ENCODE assay signal across 1 cellular context in the genomic region with DNA sequence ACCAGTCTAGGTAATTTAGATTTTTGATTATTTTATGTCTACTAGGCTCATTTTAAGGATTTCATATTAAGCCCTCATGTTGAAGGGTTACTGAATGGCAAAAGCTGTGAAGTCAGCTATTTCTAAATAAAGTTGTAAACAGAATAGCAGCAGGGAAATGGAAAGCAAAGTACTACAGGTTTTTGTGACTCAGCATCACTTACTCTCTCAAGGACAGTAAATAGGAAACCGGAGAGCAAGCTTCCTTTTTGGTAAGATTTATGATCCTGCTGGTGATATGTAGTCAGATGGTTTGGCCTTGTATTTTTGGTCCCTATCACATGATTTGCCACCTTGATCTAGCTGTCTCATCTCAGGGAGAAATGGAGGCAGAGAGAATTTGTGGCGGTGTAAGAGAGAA.
TF ChIP-seq lines count a peak whose summit lies in the region.

No MANE protein-coding gene starts in this region.

TF ChIP-seq in HepG2, 621 proteins besides CTCF, POLR2A, EP300 and RAD21 (continued from another document and continues in another):
- TF ChIP-seq TRAFD1 (CRISPR knock-in tag; IDR thresholded peaks at IDR 0.05; ENCODE audit: borderline replicate concordance) (no peak), ZNF678 (CRISPR knock-in tag; IDR thresholded peaks at IDR 0.05) (no peak), CEBPG (CRISPR knock-in tag; IDR thresholded peaks at IDR 0.05) (no peak), NFIC (IDR thresholded peaks at IDR 0.05; ENCODE audit: low read length) (no peak), GATAD2A (CRISPR knock-in tag; IDR thresholded peaks at IDR 0.05) (peak; percentile 44; the same call in 1 of the 2 replicates), ZNF605 (CRISPR knock-in tag; IDR thresholded peaks at IDR 0.05) (no peak), CHCHD3 (CRISPR knock-in tag; IDR thresholded peaks at IDR 0.05) (no peak), DDIT3 (CRISPR knock-in tag; IDR thresholded peaks at IDR 0.05) (no peak), ZNF703 (CRISPR knock-in tag; IDR thresholded peaks at IDR 0.05; ENCODE audit: borderline replicate concordance) (no peak), YEATS4 (CRISPR knock-in tag; IDR thresholded peaks at IDR 0.05; ENCODE audit: borderline replicate concordance) (no peak), TBP (CRISPR knock-in tag; IDR thresholded peaks at IDR 0.05) (no peak), ZNF572 (CRISPR knock-in tag; IDR thresholded peaks at IDR 0.05) (no peak), MTERF4 (CRISPR knock-in tag; IDR thresholded peaks at IDR 0.05) (no peak), ZBTB7B (CRISPR knock-in tag; IDR thresholded peaks at IDR 0.05) (no peak), ZBTB37 (CRISPR knock-in tag; IDR thresholded peaks at IDR 0.05) (no peak), ZNF160 (CRISPR knock-in tag; IDR thresholded peaks at IDR 0.05) (no peak), NBN (conservative IDR thresholded peaks at IDR 0.05) (no peak), ZNF549 (CRISPR knock-in tag; IDR thresholded peaks at IDR 0.05) (no peak), ZNF724P (CRISPR knock-in tag; IDR thresholded peaks at IDR 0.05; ENCODE audit: borderline replicate concordance) (no peak), KDM6A (CRISPR knock-in tag; IDR thresholded peaks at IDR 0.05; ENCODE audit: low read depth) (no peak), SMAD1 (CRISPR knock-in tag; IDR thresholded peaks at IDR 0.05; ENCODE audit: borderline replicate concordance, low read depth) (no peak), SRSF4 (IDR thresholded peaks at IDR 0.05; ENCODE audit: low read depth, low read length, poor library complexity, severe bottlenecking) (no peak), ZKSCAN1 (IDR thresholded peaks at IDR 0.05; ENCODE audit: low read length) (no peak), TEAD2 (CRISPR knock-in tag; IDR thresholded peaks at IDR 0.05) (no peak), ZNF451 (CRISPR knock-in tag; IDR thresholded peaks at IDR 0.05) (no peak), RFX1 (IDR thresholded peaks at IDR 0.05) (no peak), NR2F2 (IDR thresholded peaks at IDR 0.05; ENCODE audit: borderline replicate concordance, low read depth) (no peak), ZNF574 (CRISPR knock-in tag; IDR thresholded peaks at IDR 0.05) (no peak), TOE1 (CRISPR knock-in tag; IDR thresholded peaks at IDR 0.05) (no peak), ZBTB49 (CRISPR knock-in tag; IDR thresholded peaks at IDR 0.05; ENCODE audit: borderline replicate concordance) (no peak), ZNF367 (CRISPR knock-in tag; IDR thresholded peaks at IDR 0.05; ENCODE audit: borderline replicate concordance) (no peak), DMAP1 (CRISPR knock-in tag; IDR thresholded peaks at IDR 0.05) (no peak), ZBTB26 (CRISPR knock-in tag; IDR thresholded peaks at IDR 0.05; ENCODE audit: borderline replicate concordance) (no peak), MNT (IDR thresholded peaks at IDR 0.05) (no peak), ZNF136 (CRISPR knock-in tag; IDR thresholded peaks at IDR 0.05; ENCODE audit: low read depth) (no peak), PITX1 (CRISPR knock-in tag; IDR thresholded peaks at IDR 0.05) (no peak), ZNF431 (CRISPR knock-in tag; IDR thresholded peaks at IDR 0.05; ENCODE audit: borderline replicate concordance, low read depth) (no peak), MED1 (CRISPR knock-in tag; IDR thresholded peaks at IDR 0.05) (peak; percentile 67), ZNF441 (CRISPR knock-in tag; IDR thresholded peaks at IDR 0.05; ENCODE audit: borderline replicate concordance) (no peak), GTF2F1 (IDR thresholded peaks at IDR 0.05; ENCODE audit: low read length) (no peak), XBP1 (CRISPR knock-in tag; IDR thresholded peaks at IDR 0.05) (no peak), REPIN1 (CRISPR knock-in tag; IDR thresholded peaks at IDR 0.05; ENCODE audit: borderline replicate concordance, low read depth) (no peak), ZNF3 (CRISPR knock-in tag; IDR thresholded peaks at IDR 0.05) (no peak), ZNF589 (CRISPR knock-in tag; conservative IDR thresholded peaks at IDR 0.05) (no peak), RELA (CRISPR knock-in tag; IDR thresholded peaks at IDR 0.05) (no peak), ZNF292 (CRISPR knock-in tag; IDR thresholded peaks at IDR 0.05; ENCODE audit: borderline replicate concordance, low read depth) (no peak), MAFK (conservative IDR thresholded peaks at IDR 0.05 in 1 of 2, IDR thresholded peaks at IDR 0.05 in 1 of 2; ENCODE audit: low read length in 2 of 2) (peak; percentile 59 to 77)
- TF ChIP-seq, protein P1, sequence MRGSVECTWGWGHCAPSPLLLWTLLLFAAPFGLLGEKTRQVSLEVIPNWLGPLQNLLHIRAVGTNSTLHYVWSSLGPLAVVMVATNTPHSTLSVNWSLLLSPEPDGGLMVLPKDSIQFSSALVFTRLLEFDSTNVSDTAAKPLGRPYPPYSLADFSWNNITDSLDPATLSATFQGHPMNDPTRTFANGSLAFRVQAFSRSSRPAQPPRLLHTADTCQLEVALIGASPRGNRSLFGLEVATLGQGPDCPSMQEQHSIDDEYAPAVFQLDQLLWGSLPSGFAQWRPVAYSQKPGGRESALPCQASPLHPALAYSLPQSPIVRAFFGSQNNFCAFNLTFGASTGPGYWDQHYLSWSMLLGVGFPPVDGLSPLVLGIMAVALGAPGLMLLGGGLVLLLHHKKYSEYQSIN (CRISPR knock-in tag; IDR thresholded peaks at IDR 0.05; ENCODE audit: borderline replicate concordance): no peak
- TF ChIP-seq, protein P2, sequence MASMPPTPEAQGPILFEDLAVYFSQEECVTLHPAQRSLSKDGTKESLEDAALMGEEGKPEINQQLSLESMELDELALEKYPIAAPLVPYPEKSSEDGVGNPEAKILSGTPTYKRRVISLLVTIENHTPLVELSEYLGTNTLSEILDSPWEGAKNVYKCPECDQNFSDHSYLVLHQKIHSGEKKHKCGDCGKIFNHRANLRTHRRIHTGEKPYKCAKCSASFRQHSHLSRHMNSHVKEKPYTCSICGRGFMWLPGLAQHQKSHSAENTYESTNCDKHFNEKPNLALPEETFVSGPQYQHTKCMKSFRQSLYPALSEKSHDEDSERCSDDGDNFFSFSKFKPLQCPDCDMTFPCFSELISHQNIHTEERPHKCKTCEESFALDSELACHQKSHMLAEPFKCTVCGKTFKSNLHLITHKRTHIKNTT (CRISPR knock-in tag; IDR thresholded peaks at IDR 0.05): no peak
- TF ChIP-seq, protein P3, sequence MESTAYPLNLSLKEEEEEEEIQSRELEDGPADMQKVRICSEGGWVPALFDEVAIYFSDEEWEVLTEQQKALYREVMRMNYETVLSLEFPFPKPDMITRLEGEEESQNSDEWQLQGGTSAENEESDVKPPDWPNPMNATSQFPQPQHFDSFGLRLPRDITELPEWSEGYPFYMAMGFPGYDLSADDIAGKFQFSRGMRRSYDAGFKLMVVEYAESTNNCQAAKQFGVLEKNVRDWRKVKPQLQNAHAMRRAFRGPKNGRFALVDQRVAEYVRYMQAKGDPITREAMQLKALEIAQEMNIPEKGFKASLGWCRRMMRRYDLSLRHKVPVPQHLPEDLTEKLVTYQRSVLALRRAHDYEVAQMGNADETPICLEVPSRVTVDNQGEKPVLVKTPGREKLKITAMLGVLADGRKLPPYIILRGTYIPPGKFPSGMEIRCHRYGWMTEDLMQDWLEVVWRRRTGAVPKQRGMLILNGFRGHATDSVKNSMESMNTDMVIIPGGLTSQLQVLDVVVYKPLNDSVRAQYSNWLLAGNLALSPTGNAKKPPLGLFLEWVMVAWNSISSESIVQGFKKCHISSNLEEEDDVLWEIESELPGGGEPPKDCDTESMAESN (CRISPR knock-in tag; conservative IDR thresholded peaks at IDR 0.05): no peak
